15 cellular contexts compared by ENCODE assay signal in the genomic region with DNA sequence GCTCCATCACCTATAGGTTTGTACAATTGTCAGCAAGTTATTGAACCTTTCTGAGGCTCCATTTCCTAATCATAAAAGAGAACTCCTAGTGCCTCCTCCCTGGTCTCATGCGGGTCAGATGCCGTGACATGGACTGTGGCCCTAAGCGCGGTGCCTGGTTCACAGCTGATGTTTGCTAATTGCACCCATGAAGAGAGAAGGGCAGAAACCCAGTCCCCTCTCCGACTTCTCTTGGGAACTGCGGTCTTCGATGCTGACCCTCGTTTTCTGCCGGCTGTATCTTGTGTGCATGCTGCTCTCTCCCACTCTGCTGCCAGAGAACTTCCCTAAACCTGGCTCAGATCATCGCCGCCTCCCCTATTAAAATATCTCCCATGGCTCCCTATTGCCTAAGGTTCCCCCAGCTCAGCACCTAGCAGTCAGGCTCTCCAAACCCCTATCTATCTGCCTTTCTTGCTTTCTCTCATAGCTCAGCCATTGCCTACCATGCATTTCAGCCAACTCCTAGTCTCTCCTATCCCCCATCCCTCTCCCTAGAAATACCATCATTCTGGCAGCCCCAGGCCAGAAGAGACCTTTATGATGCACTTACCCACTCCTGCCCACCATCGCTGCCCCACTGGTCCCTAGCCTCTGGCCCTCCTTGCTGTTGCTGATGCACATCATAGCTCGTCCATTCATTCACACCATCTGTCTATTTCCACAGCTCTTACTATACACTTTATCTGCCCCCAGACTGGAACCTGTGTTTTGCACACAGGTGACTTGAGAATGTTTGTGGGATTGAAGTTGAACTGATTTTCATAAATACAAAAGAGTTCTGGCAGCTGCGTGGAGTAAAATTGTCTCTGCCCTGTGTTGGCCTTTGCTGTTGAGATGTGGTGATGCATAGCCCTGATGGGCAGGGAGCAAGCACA. TPM values are rescaled to one million over a fixed set of nuclear protein-coding genes. Genes with fewer than 3 reads are reported as not detected.
DNase-seq lines count a peak whose midpoint lies in the region; ATAC-seq, FAIRE-seq and TF ChIP-seq lines count a peak whose summit lies in the region.
"Had no signal": no experiment of that assay in that cellular context is flagged by ENCODE, and none has a peak within 500 bp of the region (broad histone marks: within the 10 kb centered on the region; RNA-seq: fewer than 3 reads in every experiment).

No MANE protein-coding gene starts in this region.

- POLR2A ChIA-PET in T-cell (lab: Charles Lee) = interaction anchor here in 1 of 2 donors (0.6 to 1.0 kb wide), 2 partner anchors 10 to 14 kb away, joined by 3 to 12 read pairs; no protein-coding TSS in a partner anchor

- ATAC-seq in T-cell (replicated peaks in 1 of 4) = no peak

- H3K4me3 ChIP-seq in suprapubic skin = no peak overlapping the region
- H3K4me3 ChIP-seq in small intestine (ENCODE audit: low read depth in 1 of 2, low read length in 2 of 2) = no peak overlapping the region
- H3K4me3 ChIP-seq: HAP-1, lung had no signal

- intact Hi-C loops in activated naive CD4-positive, alpha-beta T cell treated with anti-CD3 and anti-CD28 coated beads for 36 hours (cut with micrococcal nuclease) = no loop called here

- FAIRE-seq in small intestine (lab: Jason Lieb, UNC) = no peak
- FAIRE-seq: astrocyte had no signal

- WGBS in suprapubic skin = 94% methylated on average over 14 of the region's 14 CpGs
- 95 to 97% (median 96%) methylated on average over 14 of the region's 14 CpGs for WGBS in small intestine, 3 donors

- H3K36me3 ChIP-seq in suprapubic skin = no peaks in the 10 kb centered on the region
- H3K36me3 ChIP-seq in small intestine (ENCODE audit: control insufficient read depth in 2 of 2, insufficient read depth in 2 of 2, low read length in 2 of 2) = peaks cover 0 to 6% of the 10 kb centered on the region in 2 donors
- H3K36me3 ChIP-seq: HAP-1 had no signal

- H3K27me3 Mint-ChIP-seq in activated naive CD4-positive, alpha-beta T cell treated with anti-CD3 and anti-CD28 coated beads for 36 hours (ENCODE audit: low read depth) = no peaks in the 10 kb centered on the region
- H3K27me3 Mint-ChIP-seq in T-cell = no peaks in the 10 kb centered on the region

- no peaks in the 10 kb centered on the region for H3K9me3 Mint-ChIP-seq in activated naive CD4-positive, alpha-beta T cell treated with anti-CD3 and anti-CD28 coated beads for 36 hours
- no peaks in the 10 kb centered on the region for H3K9me3 Mint-ChIP-seq in T-cell

- TF ChIP-seq EP300 in suprapubic skin (IDR thresholded peaks at IDR 0.05) = no peak

- no peak for TF ChIP-seq POLR2A in suprapubic skin (IDR thresholded peaks at IDR 0.05)

- peaks cover 63% of the 10 kb centered on the region for H3K4me1 Mint-ChIP-seq in activated naive CD4-positive, alpha-beta T cell treated with anti-CD3 and anti-CD28 coated beads for 36 hours (ENCODE audit: low read depth)
- peaks cover 73 to 92% (median 89%) of the 10 kb centered on the region in 3 donors for H3K4me1 Mint-ChIP-seq in T-cell

- peak; percentile 2 for DNase-seq in activated naive CD4-positive, alpha-beta T cell treated with anti-CD3 and anti-CD28 coated beads for 36 hours
- no peak for DNase-seq in activated naive CD4-positive, alpha-beta T cell (lab: John Stamatoyannopoulos, UW)
- DNase-seq in T-cell (peak in 1 of 34 experiments; percentile 6), germinal center (ENCODE audit: low spot score) (peak; percentile 22), suprapubic skin (ENCODE audit: low spot score in 2 of 2) (peak; percentile 24 to 58), NCI-H774 (lab: John Stamatoyannopoulos, UW) (no peak), small intestine (no peak)
- DNase-seq in stimulated activated CD4-positive, alpha-beta T cell treated with anti-CD3 and anti-CD28 coated beads, Interleukin-15, amount 100 ng/mL, for 24 hours = no peak
- DNase-seq: DMS153, MM.1S, Right ventricle myocardium superior, T1000 had no signal

- no peak for TF ChIP-seq CTCF in suprapubic skin (IDR thresholded peaks at IDR 0.05)

- CTCF ChIA-PET in activated naive CD4-positive, alpha-beta T cell treated with anti-CD3 and anti-CD28 coated beads for 36 hours (lab: Charles Lee) = interaction anchor here (0.9 kb wide), 1 partner anchor 15 kb away, joined by 3 read pairs; no protein-coding TSS in a partner anchor
- CTCF ChIA-PET in T-cell (lab: Charles Lee) = no interaction called here

- no peak overlapping the region for H3K4me3 Mint-ChIP-seq in activated naive CD4-positive, alpha-beta T cell treated with anti-CD3 and anti-CD28 coated beads for 36 hours
- peak overlapping the region in 2 of 3 donors; percentile 22 to 45 for H3K4me3 Mint-ChIP-seq in T-cell

- H3K27me3 ChIP-seq in suprapubic skin = no peaks in the 10 kb centered on the region
- H3K27me3 ChIP-seq in small intestine (ENCODE audit: control insufficient read depth in 2 of 2, insufficient read depth in 2 of 2, low read length in 2 of 2) = no peaks in the 10 kb centered on the region

- H3K27ac ChIP-seq in suprapubic skin (no peak overlapping the region), small intestine (ENCODE audit: low read depth in 1 of 2, low read length in 1 of 2) (no peak overlapping the region)

- H3K4me1 ChIP-seq in suprapubic skin = peaks cover 28% of the 10 kb centered on the region
- peaks cover 10 to 18% of the 10 kb centered on the region in 2 donors for H3K4me1 ChIP-seq in small intestine (ENCODE audit: control insufficient read depth in 2 of 2, insufficient read depth in 1 of 2, low read depth in 1 of 2, low read length in 1 of 2)

- no peaks in the 10 kb centered on the region for H3K9me3 ChIP-seq in suprapubic skin
- H3K9me3 ChIP-seq in small intestine (ENCODE audit: control insufficient read depth, low read depth) = no peaks in the 10 kb centered on the region
- H3K9me3 ChIP-seq: HAP-1 had no signal

- H3K27ac Mint-ChIP-seq in activated naive CD4-positive, alpha-beta T cell treated with anti-CD3 and anti-CD28 coated beads for 36 hours = no peak overlapping the region
- peak overlapping the region; percentile 57 to 82 for H3K27ac Mint-ChIP-seq in T-cell

- H3K36me3 Mint-ChIP-seq in activated naive CD4-positive, alpha-beta T cell treated with anti-CD3 and anti-CD28 coated beads for 36 hours (ENCODE audit: low read depth) = peaks cover 3% of the 10 kb centered on the region
- peaks cover 46% of the 10 kb centered on the region for H3K36me3 Mint-ChIP-seq in T-cell

RNA-seq across cellular contexts. Expression of a gene that starts 6.6 kb away (rescaled TPM):
- 10 to 100 TPM; 51.2 to 56.5 TPM for total RNA-seq in activated naive CD4-positive, alpha-beta T cell treated with anti-CD3 and anti-CD28 coated beads for 36 hours
- total RNA-seq in T-cell (100 to 1,000 TPM; 141 to 206 (median 153) TPM), suprapubic skin (10 to 100 TPM in 3 of 4 donors, 1 to 10 TPM in 1; 6.1 to 15.1 (median 12.9) TPM)
- 100 to 1,000 TPM in 2 of 3 donors, 10 to 100 TPM in 1; 64.5 to 434 (median 132) TPM for polyA plus RNA-seq in small intestine

RNA-seq across cellular contexts. Expression of a gene that starts 24.3 kb away (rescaled TPM):
- 10 to 100 TPM; 85.2 to 87.2 TPM for total RNA-seq in activated naive CD4-positive, alpha-beta T cell treated with anti-CD3 and anti-CD28 coated beads for 36 hours
- total RNA-seq in T-cell (10 to 100 TPM; 31.1 to 69.2 (median 51.5) TPM), suprapubic skin (10 to 100 TPM in 2 of 4 donors, 1 to 10 TPM in 2; 9.3 to 29.3 (median 17.3) TPM)
- polyA plus RNA-seq in small intestine = 10 to 100 TPM in 2 of 3 donors, 1 to 10 TPM in 1; 5.4 to 16.8 (median 14.4) TPM

Comparison
In these comparisons a context has a peak if more than half of its experiments do, and no peak if none do; other contexts are left out.
1. DNase-seq: peak in activated naive CD4-positive, alpha-beta T cell treated with anti-CD3 and anti-CD28 coated beads for 36 hours (single experiment), germinal center (single experiment) and suprapubic skin (2 of 2); none in activated naive CD4-positive, alpha-beta T cell (0 of 4), NCI-H774 (single experiment), small intestine (single experiment) and stimulated activated CD4-positive, alpha-beta T cell treated with anti-CD3 and anti-CD28 coated beads, Interleukin-15, amount 100 ng/mL, for 24 hours (single experiment).